Comparison of ENCODE assay signal across 10 cellular contexts in genomic region chr11:43787823-43788222, GRCh38.
"Had no signal": no experiment of that assay in that cellular context is flagged by ENCODE, and none has a peak within 500 bp of the region (broad histone marks: within the 10 kb centered on the region; RNA-seq: fewer than 3 reads in every experiment).

No MANE protein-coding gene starts in this region.

- H3K27ac Mint-ChIP-seq: activated CD4-positive, alpha-beta memory T cell treated with anti-CD3 and anti-CD28 coated beads, Interleukin-2, amount 10 ng/mL, durations not matched to agents 7 days and 5 days; stimulated activated effector memory CD8-positive, alpha-beta T cell treated with anti-CD3 and anti-CD28 coated beads, Interleukin-12 subunit alpha, Interleukin-12 subunit beta, amount 100 ng/mL, for 72 hours; T-helper 2 cell treated with Interferon-gamma antibody and Interleukin-4, amounts not matched to agents 5 μg/mL and 100 μg/mL, for 36 hours had no signal

- ATAC-seq: stimulated activated effector memory CD8-positive, alpha-beta T cell treated with anti-CD3 and anti-CD28 coated beads, Interleukin-12 subunit alpha, Interleukin-12 subunit beta, amount 100 ng/mL, for 72 hours had no signal

- DNase-seq: activated CD4-positive, alpha-beta memory T cell treated with anti-CD3 and anti-CD28 coated beads, Interleukin-2, amount 10 ng/mL, durations not matched to agents 7 days and 5 days; activated gamma-delta T cell treated with Interleukin-2 at 50 U/mL for 16 hours; activated T-cell treated with anti-CD3 and anti-CD28 coated beads, Interleukin-2, amount 50 U/mL, for 48 hours; foreskin melanocyte; left lung; uterus had no signal

- H3K27me3 ChIP-seq: heart left ventricle, left lung, tibial artery, uterus had no signal

- H3K27me3 Mint-ChIP-seq: activated CD4-positive, alpha-beta memory T cell treated with anti-CD3 and anti-CD28 coated beads, Interleukin-2, amount 10 ng/mL, durations not matched to agents 7 days and 5 days had no signal

- H3K36me3 ChIP-seq: tibial artery, uterus had no signal

- H3K4me1 ChIP-seq: uterus had no signal

- H3K4me3 Mint-ChIP-seq: activated CD4-positive, alpha-beta memory T cell treated with anti-CD3 and anti-CD28 coated beads, Interleukin-2, amount 10 ng/mL, durations not matched to agents 7 days and 5 days; stimulated activated effector memory CD8-positive, alpha-beta T cell treated with anti-CD3 and anti-CD28 coated beads, Interleukin-12 subunit alpha, Interleukin-12 subunit beta, amount 100 ng/mL, for 72 hours; T-helper 2 cell treated with Interferon-gamma antibody and Interleukin-4, amounts not matched to agents 5 μg/mL and 100 μg/mL, for 36 hours had no signal

- H3K27ac ChIP-seq: tibial artery, uterus had no signal

- H3K4me1 Mint-ChIP-seq: stimulated activated effector memory CD8-positive, alpha-beta T cell treated with anti-CD3 and anti-CD28 coated beads, Interleukin-12 subunit alpha, Interleukin-12 subunit beta, amount 100 ng/mL, for 72 hours had no signal

- H3K36me3 Mint-ChIP-seq: stimulated activated effector memory CD8-positive, alpha-beta T cell treated with anti-CD3 and anti-CD28 coated beads, Interleukin-12 subunit alpha, Interleukin-12 subunit beta, amount 100 ng/mL, for 72 hours had no signal

- H3K4me3 ChIP-seq: heart left ventricle, left lung, tibial artery, uterus had no signal
